Comparison of ENCODE assay signal across 10 cellular contexts in genomic region chr9:35691757-35692301, GRCh38. TPM values are rescaled to one million over a fixed set of nuclear protein-coding genes. Genes with fewer than 3 reads are reported as not detected.
DNase-seq lines count a peak whose midpoint lies in the region; ATAC-seq and TF ChIP-seq lines count a peak whose summit lies in the region.
"Had no signal": no experiment of that assay in that cellular context is flagged by ENCODE, and none has a peak within 500 bp of the region (broad histone marks: within the 10 kb centered on the region; RNA-seq: fewer than 3 reads in every experiment).

No MANE protein-coding gene starts in this region.

- POLR2A ChIA-PET in HCT116 (lab: Charles Lee), result interaction anchor here (0.8 kb wide), 1 partner anchor 41 kb away, joined by 5 read pairs; the partner anchor contains the start of genes CREB3 and TLN1

- no peaks in the 10 kb centered on the region for H3K9me3 ChIP-seq in HCT116 (ENCODE audit: control insufficient read depth in 1 of 2, insufficient read depth in 1 of 2, low read depth in 1 of 2, low read length in 2 of 2)
- H3K9me3 ChIP-seq in MG63, result no peaks in the 10 kb centered on the region
- H3K9me3 ChIP-seq: ovary had no signal

- ATAC-seq in HCT116, result no peak
- ATAC-seq in central memory CD8-positive, alpha-beta T cell (replicated peaks; ENCODE audit: extremely low read depth, poor library complexity, severe bottlenecking), result no peak
- ATAC-seq in HG02588 (IDR thresholded peaks at IDR 0.05; ENCODE audit: unreplicated experiment), result no peak

- TF ChIP-seq POLR2A in HCT116 (IDR thresholded peaks at IDR 0.05; ENCODE audit: borderline replicate concordance, extremely low read depth, insufficient read depth, insufficient read length), result no peak

- no peak overlapping the region for H3K9ac ChIP-seq in HCT116 (ENCODE audit: low read length)

- peak overlapping the region; percentile 85 for H3K4me3 Mint-ChIP-seq in central memory CD8-positive, alpha-beta T cell
- H3K4me3 Mint-ChIP-seq in nephron progenitor cell, result peak overlapping the region; percentile 85

- H3K4me1 Mint-ChIP-seq in central memory CD8-positive, alpha-beta T cell, result peaks cover 33% of the 10 kb centered on the region
- peaks cover 36% of the 10 kb centered on the region for H3K4me1 Mint-ChIP-seq in nephron progenitor cell

- intact Hi-C loops in HCT116 (cut with micrococcal nuclease), result loop anchor here (2.0 to 5.0 kb wide), 2 partner anchors 35 kb away; no protein-coding TSS in a partner anchor

- H3K36me3 ChIP-seq in ACC112 (ENCODE audit: insufficient read depth, low read length), result peaks cover 26% of the 10 kb centered on the region; the same call in 1 of the 2 replicates
- H3K36me3 ChIP-seq in HCT116 (ENCODE audit: control insufficient read depth in 1 of 2, insufficient read depth in 2 of 2, low read length in 2 of 2), result peaks cover 7 to 25% of the 10 kb centered on the region in 2 experiments; a peak in 3 of 4 replicates
- peaks cover 51% of the 10 kb centered on the region for H3K36me3 ChIP-seq in MG63
- H3K36me3 ChIP-seq: ovary had no signal

- no peaks in the 10 kb centered on the region for H3K9me2 ChIP-seq in HCT116 (ENCODE audit: insufficient read depth)

- TF ChIP-seq RAD21 in HCT116 (IDR thresholded peaks at IDR 0.05; ENCODE audit: low read depth), result no peak

- peaks cover 5% of the 10 kb centered on the region for H3K36me3 Mint-ChIP-seq in central memory CD8-positive, alpha-beta T cell (ENCODE audit: insufficient read depth)
- peaks cover 11% of the 10 kb centered on the region for H3K36me3 Mint-ChIP-seq in nephron progenitor cell (ENCODE audit: low read depth)

- H3K79me2 ChIP-seq in ACC112 (ENCODE audit: control insufficient read depth, insufficient read depth, low read length, unreplicated experiment) (peaks cover 31% of the 10 kb centered on the region), HCT116 (ENCODE audit: insufficient read depth, low read length) (peaks cover 29% of the 10 kb centered on the region)

- H2AFZ ChIP-seq in ACC112 (ENCODE audit: low read length, unreplicated experiment), result no peak overlapping the region
- no peak overlapping the region for H2AFZ ChIP-seq in HCT116 (ENCODE audit: low read depth, low read length, poor library complexity, severe bottlenecking)

- TF ChIP-seq CTCF in HCT116 (IDR thresholded peaks at IDR 0.05 in 2 of 3, conservative IDR thresholded peaks at IDR 0.05 in 1 of 3; ENCODE audit: borderline replicate concordance in 1 of 3, insufficient read depth in 1 of 3, low read depth in 2 of 3, low read length in 2 of 3) (no peak), nephron progenitor cell (IDR thresholded peaks at IDR 0.05) (no peak)

- no peak for DNase-seq in HCT116 (ENCODE audit: low read depth, low spot score)
- no peak for DNase-seq in central memory CD8-positive, alpha-beta T cell (ENCODE audit: low spot score in 2 of 2)
- no peak for DNase-seq in nephron progenitor cell
- DNase-seq in MG63, result no peak
- no peak for DNase-seq in stimulated activated CD4-positive, alpha-beta T cell treated with anti-CD3 and anti-CD28 coated beads, Interleukin-2, amount 100 ng/mL, for 48 hours
- no peak for DNase-seq in ecto neural progenitor cell (ENCODE audit: low spot score)

- RAD21 ChIA-PET in HCT116 (lab: Charles Lee; ENCODE audit: low non-redundant PET in 1 of 2, low total read pairs in 2 of 2, uncharacterized antibody in 2 of 2, unreplicated experiment in 2 of 2), result interaction anchor here in 1 of 2 experiments (1.2 kb wide), 1 partner anchor 45 kb away, joined by 3 read pairs; no protein-coding TSS in a partner anchor

- no peaks in the 10 kb centered on the region for H3K9me3 Mint-ChIP-seq in central memory CD8-positive, alpha-beta T cell
- no peaks in the 10 kb centered on the region for H3K9me3 Mint-ChIP-seq in nephron progenitor cell

- CTCF ChIA-PET in HCT116 (lab: Charles Lee), result no interaction called here

- H4K20me1 ChIP-seq in HCT116 (ENCODE audit: insufficient read depth), result no peaks in the 10 kb centered on the region

- H3K4me1 ChIP-seq in ACC112 (ENCODE audit: control insufficient read depth, insufficient read depth, low read length, unreplicated experiment) (peaks cover 20% of the 10 kb centered on the region), HCT116 (ENCODE audit: control insufficient read depth in 1 of 2, insufficient read depth in 2 of 2, low read length in 2 of 2) (peaks cover 18 to 33% of the 10 kb centered on the region in 2 experiments)

- peak overlapping the region; percentile 90; the same call in 1 of the 2 replicates for H3K4me2 ChIP-seq in HCT116 (ENCODE audit: low read length)

- H3K27ac Mint-ChIP-seq in central memory CD8-positive, alpha-beta T cell (ENCODE audit: low read depth), result peak overlapping the region; percentile 80
- no peak overlapping the region for H3K27ac Mint-ChIP-seq in nephron progenitor cell

- peak overlapping the region; percentile 91 for H3K27ac ChIP-seq in ACC112 (ENCODE audit: low read depth, low read length)
- no peak overlapping the region for H3K27ac ChIP-seq in HCT116 (ENCODE audit: low read depth, low read length)

- no peaks in the 10 kb centered on the region for H3K27me3 ChIP-seq in ACC112 (ENCODE audit: insufficient read depth, low read length)
- H3K27me3 ChIP-seq in HCT116 (ENCODE audit: insufficient read depth, low read length), result no peaks in the 10 kb centered on the region
- no peaks in the 10 kb centered on the region for H3K27me3 ChIP-seq in MG63
- H3K27me3 ChIP-seq: ovary had no signal

- no peaks in the 10 kb centered on the region for H3K27me3 Mint-ChIP-seq in central memory CD8-positive, alpha-beta T cell
- H3K27me3 Mint-ChIP-seq in nephron progenitor cell (ENCODE audit: low read depth, poor library complexity), result no peaks in the 10 kb centered on the region

- no TSS peak for BruUV-seq in HCT116 (replicated peaks; lab: Mats Ljungman, UMichigan)

- peak overlapping the region; percentile 98; the same call in 1 of the 2 replicates for H3K4me3 ChIP-seq in ACC112 (ENCODE audit: low read depth, low read length)
- no peak overlapping the region for H3K4me3 ChIP-seq in HCT116 (replicated peaks in 1 of 2; ENCODE audit: low read depth in 1 of 2, low read length in 2 of 2)
- H3K4me3 ChIP-seq in MG63, result no peak overlapping the region

TF ChIP-seq in HCT116, 20 proteins besides CTCF, POLR2A, EP300 and RAD21 (continues in another document):
- TF ChIP-seq EZH2 (IDR thresholded peaks at IDR 0.05), result no peak
- TF ChIP-seq EGR1 (IDR thresholded peaks at IDR 0.05; ENCODE audit: low read depth), result no peak
- no peak for TF ChIP-seq POLR2AphosphoS5 (IDR thresholded peaks at IDR 0.05; ENCODE audit: low read depth, low read length)
- TF ChIP-seq JUND (IDR thresholded peaks at IDR 0.05), result no peak
- no peak for TF ChIP-seq SIN3A (IDR thresholded peaks at IDR 0.05; ENCODE audit: low read depth)
- TF ChIP-seq, protein P1, sequence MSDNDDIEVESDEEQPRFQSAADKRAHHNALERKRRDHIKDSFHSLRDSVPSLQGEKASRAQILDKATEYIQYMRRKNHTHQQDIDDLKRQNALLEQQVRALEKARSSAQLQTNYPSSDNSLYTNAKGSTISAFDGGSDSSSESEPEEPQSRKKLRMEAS (IDR thresholded peaks at IDR 0.05), result no peak
- TF ChIP-seq SRF (IDR thresholded peaks at IDR 0.05; ENCODE audit: low read depth), result no peak
- no peak for TF ChIP-seq ATF3 (IDR thresholded peaks at IDR 0.05)
- TF ChIP-seq REST (IDR thresholded peaks at IDR 0.05; ENCODE audit: low read depth), result no peak
- no peak for TF ChIP-seq YY1 (IDR thresholded peaks at IDR 0.05; ENCODE audit: extremely low read depth, insufficient replicate concordance, low read depth, low read length)

RNA-seq across cellular contexts. Expression of gene TPM2, which starts 2.1 kb away (rescaled TPM):
- 278 TPM for total RNA-seq in HCT116 (2021; ENCODE audit: unreplicated experiment)
- 321 and 354 TPM in 2 replicates for polyA plus RNA-seq in HCT116 (2012)
- total RNA-seq in MG63 (2014; rRNA removed; shearing (Covaris generic); ENCODE audit: low replicate concordance), result 2,986 and 3,667 TPM in 2 replicates

RNA-seq across cellular contexts. Expression of gene CA9, which starts 18.1 kb away (rescaled TPM):
- total RNA-seq in HCT116 (2021; ENCODE audit: unreplicated experiment), result 8.5 TPM
- polyA plus RNA-seq in HCT116 (2012), result 27.6 and 29.4 TPM in 2 replicates
- 0.40 TPM in 1 of 2 replicates, not detected in the other for total RNA-seq in MG63 (2014; rRNA removed; shearing (Covaris generic); ENCODE audit: low replicate concordance)
- total RNA-seq: epithelial cell of proximal tubule had no signal

RNA-seq across cellular contexts. Expression of gene ARHGEF39, which starts 26.8 kb away (rescaled TPM):
- total RNA-seq in HCT116 (2021; ENCODE audit: unreplicated experiment), result 29.8 TPM
- 18.1 and 23.4 TPM in 2 replicates for polyA plus RNA-seq in HCT116 (2012)
- total RNA-seq in MG63 (2014; rRNA removed; shearing (Covaris generic); ENCODE audit: low replicate concordance), result 15.5 and 35.6 TPM in 2 replicates

RNA-seq across cellular contexts. Expression of gene CCDC107, which starts 33.7 kb away (rescaled TPM):
- 11.1 TPM for total RNA-seq in HCT116 (2021; ENCODE audit: unreplicated experiment)
- 10.3 and 11.1 TPM in 2 replicates for polyA plus RNA-seq in HCT116 (2012)
- total RNA-seq in MG63 (2014; rRNA removed; shearing (Covaris generic); ENCODE audit: low replicate concordance), result 72.4 and 84.4 TPM in 2 replicates

RNA-seq across cellular contexts. Expression of gene RMRP, which starts 34.0 kb away (rescaled TPM):
- 30,969 TPM for total RNA-seq in HCT116 (2021; ENCODE audit: unreplicated experiment)
- 23.0 and 89.1 TPM in 2 replicates for polyA plus RNA-seq in HCT116 (2012)
- total RNA-seq in MG63 (2014; rRNA removed; shearing (Covaris generic); ENCODE audit: low replicate concordance), result 8,012 and 15,182 TPM in 2 replicates

Comparison
In these comparisons a context has a peak if more than half of its experiments do, and no peak if none do; other contexts are left out.
1. RNA of gene TPM2, which starts 2.1 kb away (total RNA-seq): 2,986 to 3,667 TPM in MG63; 278 TPM in HCT116 (single experiment); every median in the first group is over 10 times any median in the second.